8 cellular contexts compared by ENCODE assay signal in the genomic region with DNA sequence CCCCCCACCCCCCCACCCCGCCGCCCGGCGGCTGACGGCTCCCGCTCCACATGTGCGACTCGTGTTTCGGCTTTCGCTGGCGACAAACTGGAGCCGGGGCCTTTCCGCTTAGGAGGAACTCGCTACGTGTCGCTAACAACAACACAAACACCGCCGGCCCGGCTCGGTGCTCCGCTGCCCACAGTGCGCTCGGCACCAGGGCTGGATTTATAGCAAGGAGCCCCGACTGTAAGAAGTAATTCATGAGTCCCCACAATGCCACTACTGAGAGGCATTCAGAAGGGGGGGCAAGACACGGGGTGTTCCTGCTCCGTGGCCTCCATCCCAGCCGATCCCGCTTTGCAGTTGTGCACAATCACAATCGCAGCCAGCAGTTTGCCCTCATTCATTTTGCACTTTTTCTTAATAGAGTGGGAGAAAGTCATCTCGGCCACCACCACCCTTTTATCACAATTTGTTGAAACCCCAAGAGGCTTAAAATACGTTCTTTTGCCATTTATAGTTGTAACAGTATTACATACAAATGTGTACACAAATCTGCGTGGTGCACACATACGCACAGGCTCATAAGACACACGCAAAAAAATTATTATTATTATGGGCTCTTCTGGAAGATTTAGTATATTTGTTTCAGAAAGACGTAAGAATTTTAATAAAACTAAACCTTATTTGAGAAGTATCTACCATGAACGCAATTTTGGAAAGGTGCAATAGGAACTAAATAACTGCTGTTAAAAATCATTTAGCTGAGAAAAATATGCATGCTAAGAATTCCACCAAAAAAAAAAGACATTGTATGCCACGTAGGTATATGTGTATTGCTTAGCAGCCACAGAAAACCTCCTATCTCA. TPM values are rescaled to one million over a fixed set of nuclear protein-coding genes. Genes with fewer than 3 reads are reported as not detected.
DNase-seq lines count a peak whose midpoint lies in the region; ATAC-seq and TF ChIP-seq lines count a peak whose summit lies in the region.

No MANE protein-coding gene starts in this region.

- H3K4me1 ChIP-seq in breast epithelium = no peaks in the 10 kb centered on the region
- no peaks in the 10 kb centered on the region for H3K4me1 ChIP-seq in body of pancreas

- H3K27ac ChIP-seq in breast epithelium (peak overlapping the region; percentile 71 to 88), body of pancreas (peak overlapping the region in 2 of 4 donors; percentile 14 to 60)

- H3K4me3 Mint-ChIP-seq in MCF 10A (ENCODE audit: unreplicated experiment) = no peak overlapping the region
- H3K4me3 Mint-ChIP-seq in stimulated activated naive CD8-positive, alpha-beta T cell treated with anti-CD3 and anti-CD28 coated beads, Interleukin-15, amount 100 ng/mL, for 72 hours = peak overlapping the region; percentile 30 to 58

- H3K36me3 ChIP-seq in breast epithelium (no peaks in the 10 kb centered on the region), body of pancreas (replicated peaks in 1 of 2; ENCODE audit: insufficient read depth in 1 of 2, low read depth in 2 of 2) (no peaks in the 10 kb centered on the region), kidney epithelial cell (ENCODE audit: control insufficient read depth, insufficient read depth, low read length) (no peaks in the 10 kb centered on the region)

- H3K4me1 Mint-ChIP-seq in MCF 10A (ENCODE audit: insufficient read depth, unreplicated experiment) = peaks cover 12% of the 10 kb centered on the region
- peaks cover 12% of the 10 kb centered on the region for H3K4me1 Mint-ChIP-seq in stimulated activated naive CD8-positive, alpha-beta T cell treated with anti-CD3 and anti-CD28 coated beads, Interleukin-15, amount 100 ng/mL, for 72 hours

- POLR2A ChIA-PET in MCF 10A (lab: Yijun Ruan, JAX) = no interaction called here

- CTCF ChIA-PET in MCF 10A (lab: Yijun Ruan, JAX) = no interaction called here

- no peaks in the 10 kb centered on the region for H3K9me3 ChIP-seq in breast epithelium
- H3K9me3 ChIP-seq in body of pancreas = no peaks in the 10 kb centered on the region

- no peaks in the 10 kb centered on the region for H3K36me3 Mint-ChIP-seq in MCF 10A (ENCODE audit: insufficient read depth, unreplicated experiment)

- intact Hi-C loops in breast epithelium (cut with DNase I; ENCODE audit: low total_unique reads) = no loop called here
- intact Hi-C loops in MCF 10A (cut with micrococcal nuclease) = no loop called here
- intact Hi-C loops in body of pancreas (cut with DNase I) = no loop called here

- TF ChIP-seq CTCF in breast epithelium (IDR thresholded peaks at IDR 0.05) (no peak), MCF 10A (IDR thresholded peaks at IDR 0.05; ENCODE audit: unreplicated experiment) (no peak), body of pancreas (IDR thresholded peaks at IDR 0.05) (no peak), kidney epithelial cell (IDR thresholded peaks at IDR 0.05; ENCODE audit: insufficient read depth, low read length, poor library complexity, severe bottlenecking) (no peak)

- H3K27me3 Mint-ChIP-seq in MCF 10A (ENCODE audit: insufficient read depth, unreplicated experiment) = peaks cover 15% of the 10 kb centered on the region
- H3K27me3 Mint-ChIP-seq in stimulated activated naive CD8-positive, alpha-beta T cell treated with anti-CD3 and anti-CD28 coated beads, Interleukin-15, amount 100 ng/mL, for 72 hours = peaks cover 81% of the 10 kb centered on the region

- no peaks in the 10 kb centered on the region for H3K27me3 ChIP-seq in breast epithelium
- no peaks in the 10 kb centered on the region for H3K27me3 ChIP-seq in body of pancreas
- peaks cover 7% of the 10 kb centered on the region for H3K27me3 ChIP-seq in kidney epithelial cell (ENCODE audit: control insufficient read depth, insufficient read depth, low read length)

- TF ChIP-seq POLR2A in breast epithelium (IDR thresholded peaks at IDR 0.05) (no peak), body of pancreas (IDR thresholded peaks at IDR 0.05) (no peak)

- no peaks in the 10 kb centered on the region for H3K9me3 Mint-ChIP-seq in MCF 10A (ENCODE audit: unreplicated experiment)
- no peaks in the 10 kb centered on the region for H3K9me3 Mint-ChIP-seq in stimulated activated naive CD8-positive, alpha-beta T cell treated with anti-CD3 and anti-CD28 coated beads, Interleukin-15, amount 100 ng/mL, for 72 hours

- BruUV-seq in MCF 10A (replicated peaks; lab: Mats Ljungman, UMichigan) = no TSS peak

- DNase-seq in breast epithelium (ENCODE audit: low spot score in 2 of 2) (no peak), MCF 10A (ENCODE audit: unreplicated experiment) (no peak), body of pancreas (peak; percentile 22 to 39 (median 30)), kidney epithelial cell (ENCODE audit: low read depth) (no peak), NCI-H146 treated with DMSO at 0.1 percent for 48 hours (lab: John Stamatoyannopoulos, UW; ENCODE audit: unreplicated experiment) (no peak)
- DNase-seq in stimulated activated naive CD8-positive, alpha-beta T cell treated with anti-CD3 and anti-CD28 coated beads, Interleukin-15, amount 100 ng/mL, for 72 hours = no peak

- WGBS in body of pancreas, 2 donors = 19 to 28% methylated on average over 26 to 34 of the region's 37 CpGs

- peak; percentile 32 for ATAC-seq in body of pancreas
- no peak for ATAC-seq in stimulated activated naive CD8-positive, alpha-beta T cell treated with anti-CD3 and anti-CD28 coated beads, Interleukin-15, amount 100 ng/mL, for 72 hours
- ATAC-seq in HG03378 (IDR thresholded peaks at IDR 0.05; ENCODE audit: unreplicated experiment) = no peak
- no peak for ATAC-seq in GM21576 (IDR thresholded peaks at IDR 0.05; ENCODE audit: unreplicated experiment)

- peak overlapping the region; percentile 24 to 50 (median 28) for H3K4me3 ChIP-seq in breast epithelium
- H3K4me3 ChIP-seq in body of pancreas = no peak overlapping the region
- peak overlapping the region; percentile 27 for H3K4me3 ChIP-seq in kidney epithelial cell (ENCODE audit: low read depth, low read length)

- H3K27ac Mint-ChIP-seq in MCF 10A (ENCODE audit: low read depth, unreplicated experiment) = no peak overlapping the region
- no peak overlapping the region for H3K27ac Mint-ChIP-seq in stimulated activated naive CD8-positive, alpha-beta T cell treated with anti-CD3 and anti-CD28 coated beads, Interleukin-15, amount 100 ng/mL, for 72 hours

RNA-seq across cellular contexts. Expression of gene EBF1, which starts 48.1 kb away (rescaled TPM):
- total RNA-seq in breast epithelium = 10 to 100 TPM; 15.2 to 89.0 (median 40.3) TPM
- 1.0 and 2.0 TPM in 2 replicates for total RNA-seq in MCF 10A (2022)
- 1 to 10 TPM; 5.4 to 6.6 TPM for total RNA-seq in body of pancreas
- total RNA-seq in kidney epithelial cell = 0.38 and 0.62 TPM in 2 replicates

Comparison
In these comparisons a context has a peak if more than half of its experiments do, and no peak if none do; other contexts are left out.
1. DNase-seq: peak in body of pancreas (4 of 4); none in breast epithelium (0 of 2), MCF 10A (single experiment), kidney epithelial cell (single experiment), stimulated activated naive CD8-positive, alpha-beta T cell treated with anti-CD3 and anti-CD28 coated beads, Interleukin-15, amount 100 ng/mL, for 72 hours (0 of 2) and NCI-H146 treated with DMSO at 0.1 percent for 48 hours (single experiment).
2. H3K4me3 ChIP-seq: peak in breast epithelium (3 of 3) and kidney epithelial cell (single experiment); none in body of pancreas (0 of 2).